11 cellular contexts compared by ENCODE assay signal in genomic region chr2:152466041-152466440, GRCh38.
DNase-seq lines count a peak whose midpoint lies in the region; ATAC-seq and TF ChIP-seq lines count a peak whose summit lies in the region.
"Had no signal": no experiment of that assay in that cellular context is flagged by ENCODE, and none has a peak within 500 bp of the region (broad histone marks: within the 10 kb centered on the region; RNA-seq: fewer than 3 reads in every experiment).

No MANE protein-coding gene starts in this region.

- H3K4me3 Mint-ChIP-seq in Calu3 (ENCODE audit: low read depth, unreplicated experiment), result peak overlapping the region; percentile 58
- H3K4me3 Mint-ChIP-seq: dendritic cell treated with granulocyte-macrophage colony-stimulating factor and Interleukin-4, amounts not matched to agents 40 ng/mL and 50 ng/mL, for 4 days had no signal

- peak overlapping the region; percentile 47 for H3K27ac ChIP-seq in PC-9

- peak overlapping the region; percentile 70 for H3K27ac Mint-ChIP-seq in Calu3 (ENCODE audit: unreplicated experiment)
- H3K27ac Mint-ChIP-seq: progenitor cell of endocrine pancreas had no signal

- no peak for ATAC-seq in GM21447 (IDR thresholded peaks at IDR 0.05; ENCODE audit: unreplicated experiment)

- H3K79me2 ChIP-seq in PC-9 (ENCODE audit: low read depth), result peaks cover 93% of the 10 kb centered on the region

- no peaks in the 10 kb centered on the region for H4K20me1 ChIP-seq in PC-9 (ENCODE audit: insufficient read depth)

- H3K27me3 Mint-ChIP-seq in Calu3 (ENCODE audit: unreplicated experiment), result no peaks in the 10 kb centered on the region
- H3K27me3 Mint-ChIP-seq: dendritic cell treated with granulocyte-macrophage colony-stimulating factor and Interleukin-4, amounts not matched to agents 40 ng/mL and 50 ng/mL, for 4 days; progenitor cell of endocrine pancreas had no signal

- H3F3A ChIP-seq in PC-9 (ENCODE audit: insufficient read depth, low read depth), result peaks cover 2% of the 10 kb centered on the region; the same call in 1 of the 2 replicates

- BruUV-seq in Calu3 (replicated peaks; lab: Mats Ljungman, UMichigan) (no TSS peak), PC-9 (replicated peaks; lab: Mats Ljungman, UMichigan) (no TSS peak)

- peak; percentile 73 for DNase-seq in Calu3
- DNase-seq in H4 (ENCODE audit: low spot score), result peak; percentile 63
- peak in 1 of 2 experiments; percentile 43 for DNase-seq in PC-9
- DNase-seq in kidney glomerular epithelial cell (lab: John Stamatoyannopoulos, UW), result peak; percentile 19
- no peak for DNase-seq in activated CD4-positive, alpha-beta T cell treated with anti-CD3 and anti-CD28 coated beads for 1 hour
- no peak for DNase-seq in RKO (ENCODE audit: low spot score)
- no peak for DNase-seq in activated T-cell treated with anti-CD3 and anti-CD28 coated beads, Interleukin-2, amount 50 U/mL, for 48 hours
- DNase-seq: Peyer's patch had no signal

- H3K4me1 ChIP-seq in PC-9 (replicated peaks; ENCODE audit: insufficient read depth), result peaks cover 62% of the 10 kb centered on the region

- intact Hi-C loops in Calu3 (cut with micrococcal nuclease; ENCODE audit: unreplicated experiment) (loop anchor here (5.0 kb wide), 4 partner anchors 41 to 264 kb away; partner anchors contain the start of gene FMNL2), PC-9 (cut with micrococcal nuclease; ENCODE audit: unreplicated experiment) (loop anchor here (5.0 kb wide), 3 partner anchors 41 to 129 kb away; partner anchors contain the start of gene FMNL2)

- no peaks in the 10 kb centered on the region for H3K9me3 ChIP-seq in PC-9 (ENCODE audit: insufficient read depth, low read depth)
- H3K9me3 ChIP-seq: Peyer's patch had no signal

- POLR2A ChIA-PET in PC-9 (lab: Charles Lee; ENCODE audit: unreplicated experiment), result interaction anchor here (0.7 kb wide), 1 partner anchor 41 kb away, joined by 7 read pairs; no protein-coding TSS in a partner anchor

- peaks cover 81% of the 10 kb centered on the region for H3K4me1 Mint-ChIP-seq in Calu3 (ENCODE audit: low read depth, unreplicated experiment)

- no peak overlapping the region for H3K4me3 ChIP-seq in PC-9
- H3K4me3 ChIP-seq: Peyer's patch had no signal

- no peaks in the 10 kb centered on the region for H3K36me3 Mint-ChIP-seq in Calu3 (ENCODE audit: insufficient read depth, unreplicated experiment)

- no peak overlapping the region for H2AFZ ChIP-seq in PC-9

- TF ChIP-seq CTCF in Calu3 (IDR thresholded peaks at IDR 0.05; ENCODE audit: unreplicated experiment), result no peak
- TF ChIP-seq CTCF in PC-9 (conservative IDR thresholded peaks at IDR 0.05), result no peak

- no peaks in the 10 kb centered on the region; the same call in 1 of the 2 replicates for H3K36me3 ChIP-seq in PC-9 (ENCODE audit: low read depth)
- H3K36me3 ChIP-seq: Peyer's patch had no signal

- no peaks in the 10 kb centered on the region for H3K27me3 ChIP-seq in PC-9 (ENCODE audit: insufficient read depth, low read depth)
- H3K27me3 ChIP-seq: Peyer's patch had no signal

- peak overlapping the region; percentile 24; the same call in 1 of the 2 replicates for H3K4me2 ChIP-seq in PC-9

- CTCF ChIA-PET in Calu3 (lab: Charles Lee) (interaction anchor here (3.9 kb wide), 1 partner anchor 20 kb away, joined by 21 read pairs; no protein-coding TSS in a partner anchor), PC-9 (lab: Charles Lee) (no interaction called here)

- no peaks in the 10 kb centered on the region for H3K9me3 Mint-ChIP-seq in Calu3 (ENCODE audit: low read depth, unreplicated experiment)
- H3K9me3 Mint-ChIP-seq: dendritic cell treated with granulocyte-macrophage colony-stimulating factor and Interleukin-4, amounts not matched to agents 40 ng/mL and 50 ng/mL, for 4 days had no signal

- H3K9me2 ChIP-seq in PC-9 (ENCODE audit: insufficient read depth), result no peaks in the 10 kb centered on the region; the same call in 1 of the 2 replicates

Comparison
In these comparisons a context has a peak if more than half of its experiments do, and no peak if none do; other contexts are left out.
1. DNase-seq: peak in Calu3 (single experiment), H4 (single experiment) and kidney glomerular epithelial cell (single experiment); none in activated CD4-positive, alpha-beta T cell treated with anti-CD3 and anti-CD28 coated beads for 1 hour (single experiment), RKO (single experiment) and activated T-cell treated with anti-CD3 and anti-CD28 coated beads, Interleukin-2, amount 50 U/mL, for 48 hours (0 of 2).